ENCODE assay signal across 17 cellular contexts in the genomic region with DNA sequence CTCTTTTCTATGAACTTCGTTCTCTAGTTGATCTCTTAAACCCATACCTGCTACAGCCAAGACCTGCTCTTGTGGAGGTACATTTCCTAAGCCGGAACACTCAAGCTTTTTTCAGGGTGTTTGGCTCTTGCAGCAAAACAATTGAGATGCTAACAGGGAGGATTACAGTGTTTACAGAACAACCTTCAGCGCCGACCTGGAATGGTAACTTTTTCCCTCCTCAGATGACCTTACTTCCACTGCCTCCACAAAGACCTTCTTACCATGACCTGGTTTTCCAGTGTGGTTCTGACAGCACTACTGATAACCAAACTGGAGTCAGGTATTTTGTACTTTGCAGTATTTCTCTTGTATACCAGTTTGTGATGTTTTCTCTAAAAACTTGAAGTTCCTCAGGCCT. TPM values are rescaled to one million over a fixed set of nuclear protein-coding genes. Genes with fewer than 3 reads are reported as not detected.
DNase-seq lines count a peak whose midpoint lies in the region; ATAC-seq and TF ChIP-seq lines count a peak whose summit lies in the region.
"Had no signal": no experiment of that assay in that cellular context is flagged by ENCODE, and none has a peak within 500 bp of the region (broad histone marks: within the 10 kb centered on the region; RNA-seq: fewer than 3 reads in every experiment).

No MANE protein-coding gene starts in this region.

- CTCF ChIA-PET in activated CD4-positive, alpha-beta memory T cell treated with anti-CD3 and anti-CD28 coated beads for 36 hours (lab: Charles Lee), result no interaction called here

- H3K4me1 ChIP-seq in cardiac muscle cell (ENCODE audit: low read depth) (peaks cover 24% of the 10 kb centered on the region), mesodermal cell (ENCODE audit: control insufficient read depth, insufficient read depth, low read length, poor library complexity, severe bottlenecking) (peaks cover 3% of the 10 kb centered on the region), upper lobe of right lung (peaks cover 13% of the 10 kb centered on the region)

- H3K9me3 ChIP-seq in cardiac muscle cell (ENCODE audit: low read depth) (no peaks in the 10 kb centered on the region), mesodermal cell (ENCODE audit: control insufficient read depth, low read length) (no peaks in the 10 kb centered on the region), upper lobe of right lung (no peaks in the 10 kb centered on the region)
- H3K9me3 ChIP-seq: neutrophil had no signal

- ATAC-seq in left cardiac atrium (no peak), upper lobe of right lung (peak; percentile 17), GM19351 (IDR thresholded peaks at IDR 0.05; ENCODE audit: unreplicated experiment) (no peak)
- ATAC-seq: activated CD8-positive, alpha-beta memory T cell treated with anti-CD3 and anti-CD28 coated beads, Interleukin-2, amount 10 ng/mL, durations not matched to agents 7 days and 5 days had no signal

- intact Hi-C loops in left cardiac atrium (cut with DNase I) (no loop called here), dorsolateral prefrontal cortex (cut with DNase I) (no loop called here), upper lobe of right lung (cut with DNase I) (loop anchor here (10.0 kb wide), 1 partner anchor 49 kb away; no protein-coding TSS in a partner anchor)
- intact Hi-C loops in activated CD4-positive, alpha-beta memory T cell treated with anti-CD3 and anti-CD28 coated beads for 36 hours (cut with micrococcal nuclease), result no loop called here

- H3K4me1 Mint-ChIP-seq in activated CD4-positive, alpha-beta memory T cell treated with anti-CD3 and anti-CD28 coated beads for 36 hours (ENCODE audit: low read depth), result peaks cover 31% of the 10 kb centered on the region

- H3K27me3 ChIP-seq in cardiac muscle cell (no peaks in the 10 kb centered on the region), dorsolateral prefrontal cortex (no peaks in the 10 kb centered on the region), upper lobe of right lung (no peaks in the 10 kb centered on the region)
- H3K27me3 ChIP-seq: neutrophil had no signal

- H3K36me3 ChIP-seq in cardiac muscle cell (peaks cover 13% of the 10 kb centered on the region), mesodermal cell (ENCODE audit: control insufficient read depth, insufficient read depth, low read length) (peaks cover 54% of the 10 kb centered on the region), upper lobe of right lung (peaks cover 44% of the 10 kb centered on the region)

- no peaks in the 10 kb centered on the region for H3K27me3 Mint-ChIP-seq in activated CD4-positive, alpha-beta memory T cell treated with anti-CD3 and anti-CD28 coated beads for 36 hours
- H3K27me3 Mint-ChIP-seq: activated CD8-positive, alpha-beta memory T cell treated with anti-CD3 and anti-CD28 coated beads, Interleukin-2, amount 10 ng/mL, durations not matched to agents 7 days and 5 days; activated naive CD8-positive, alpha-beta T cell treated with anti-CD3 and anti-CD28 coated beads, Interleukin-2, amount 10 ng/mL, durations not matched to agents 7 days and 5 days had no signal

- TF ChIP-seq CTCF in cardiac muscle cell (IDR thresholded peaks at IDR 0.05; ENCODE audit: low read depth, low read length), result no peak
- TF ChIP-seq CTCF in dorsolateral prefrontal cortex (IDR thresholded peaks at IDR 0.05 in 54 of 56, conservative IDR thresholded peaks at IDR 0.05 in 2 of 56; ENCODE audit: low read depth in 1 of 56, partially characterized antibody in 56 of 56), result no peak
- TF ChIP-seq CTCF in upper lobe of right lung (IDR thresholded peaks at IDR 0.05), result no peak

- H3K4me3 ChIP-seq in cardiac muscle cell, result no peak overlapping the region
- H3K4me3 ChIP-seq in dorsolateral prefrontal cortex, result peak overlapping the region in 1 of 59 donors; percentile 6
- no peak overlapping the region for H3K4me3 ChIP-seq in mesodermal cell (ENCODE audit: extremely low read depth, insufficient read depth, low read length, poor library complexity, severe bottlenecking)
- no peak overlapping the region for H3K4me3 ChIP-seq in upper lobe of right lung

- DNase-seq in cardiac muscle cell (ENCODE audit: low read depth in 1 of 2, low spot score in 1 of 2), result no peak
- no peak for DNase-seq in left cardiac atrium
- no peak for DNase-seq in dorsolateral prefrontal cortex
- DNase-seq in upper lobe of right lung, result no peak
- no peak for DNase-seq in glomerular visceral epithelial cell (ENCODE audit: extremely low spot score)
- DNase-seq in activated CD4-positive, alpha-beta memory T cell treated with anti-CD3 and anti-CD28 coated beads for 36 hours, result no peak
- DNase-seq: activated CD8-positive, alpha-beta memory T cell treated with anti-CD3 and anti-CD28 coated beads, Interleukin-2, amount 10 ng/mL, durations not matched to agents 7 days and 5 days; activated naive CD8-positive, alpha-beta T cell treated with anti-CD3 and anti-CD28 coated beads, Interleukin-2, amount 10 ng/mL, durations not matched to agents 7 days and 5 days; cortex of kidney; NCI-H1694 treated with DMSO at 0.1 percent for 48 hours; NCI-H748 treated with DMSO at 0.1 percent for 48 hours; stimulated activated CD4-positive, alpha-beta T cell treated with anti-CD3 and anti-CD28 coated beads, Interleukin-12 subunit alpha, Interleukin-12 subunit beta, amount 100 ng/mL, for 4 hours had no signal

- H3K9me3 Mint-ChIP-seq in activated CD4-positive, alpha-beta memory T cell treated with anti-CD3 and anti-CD28 coated beads for 36 hours, result no peaks in the 10 kb centered on the region

- H3K36me3 Mint-ChIP-seq in activated CD4-positive, alpha-beta memory T cell treated with anti-CD3 and anti-CD28 coated beads for 36 hours, result peaks cover 56% of the 10 kb centered on the region

- H3K27ac ChIP-seq in cardiac muscle cell (peak overlapping the region; percentile 60), dorsolateral prefrontal cortex (peak overlapping the region in 42 of 59 donors; percentile 1 to 94 (median 46)), mesodermal cell (ENCODE audit: low read depth, low read length, severe bottlenecking) (peak overlapping the region; percentile 43), upper lobe of right lung (no peak overlapping the region)
- H3K27ac ChIP-seq: KMS-11, neutrophil had no signal

- WGBS in mesodermal cell (ENCODE audit: insufficient coverage in 2 of 2), 2 experiments, result 20 to 47% methylated on average over 1 to 3 of the region's 4 CpGs

- H3K4me3 Mint-ChIP-seq in activated CD4-positive, alpha-beta memory T cell treated with anti-CD3 and anti-CD28 coated beads for 36 hours, result no peak overlapping the region
- H3K4me3 Mint-ChIP-seq: activated CD8-positive, alpha-beta memory T cell treated with anti-CD3 and anti-CD28 coated beads, Interleukin-2, amount 10 ng/mL, durations not matched to agents 7 days and 5 days; activated naive CD8-positive, alpha-beta T cell treated with anti-CD3 and anti-CD28 coated beads, Interleukin-2, amount 10 ng/mL, durations not matched to agents 7 days and 5 days had no signal

- POLR2A ChIA-PET in activated CD4-positive, alpha-beta memory T cell treated with anti-CD3 and anti-CD28 coated beads for 36 hours (lab: Charles Lee), result no interaction called here

- no peak overlapping the region for H3K27ac Mint-ChIP-seq in activated CD4-positive, alpha-beta memory T cell treated with anti-CD3 and anti-CD28 coated beads for 36 hours
- H3K27ac Mint-ChIP-seq: activated CD8-positive, alpha-beta memory T cell treated with anti-CD3 and anti-CD28 coated beads, Interleukin-2, amount 10 ng/mL, durations not matched to agents 7 days and 5 days; activated naive CD8-positive, alpha-beta T cell treated with anti-CD3 and anti-CD28 coated beads, Interleukin-2, amount 10 ng/mL, durations not matched to agents 7 days and 5 days had no signal

RNA-seq across cellular contexts. Expression of a gene that starts 0.5 kb away (rescaled TPM):
- 0.69 and 1.9 TPM in 2 replicates for total RNA-seq in cardiac muscle cell
- 0.31 TPM in 1 of 2 replicates, not detected in the other for polyA plus RNA-seq in cardiac muscle cell
- under 1 TPM in 1 of 2 donors, not detected in 1; 0.55 TPM for total RNA-seq in left cardiac atrium
- total RNA-seq in dorsolateral prefrontal cortex, result 1 to 10 TPM in 20 of 120 experiments, under 1 TPM in 48, not detected in 52; 0.32 to 3.0 (median 0.76) TPM
- polyA plus RNA-seq in mesodermal cell (2013, experiment 1 of 2), result 0.70 TPM
- polyA plus RNA-seq in mesodermal cell (2013, experiment 2 of 2), result 0.66 TPM
- 1.5 TPM for total RNA-seq in upper lobe of right lung
- not detected for total RNA-seq in activated CD4-positive, alpha-beta memory T cell treated with anti-CD3 and anti-CD28 coated beads for 36 hours
- total RNA-seq: kidney epithelial cell had no signal

RNA-seq across cellular contexts. Expression of a gene that starts 18.9 kb away (rescaled TPM):
- total RNA-seq in cardiac muscle cell, result 13.7 and 18.4 TPM in 2 replicates
- polyA plus RNA-seq in cardiac muscle cell, result 19.1 and 27.6 TPM in 2 replicates
- 10 to 100 TPM; 19.5 to 19.6 TPM for total RNA-seq in left cardiac atrium
- 10 to 100 TPM; 17.3 to 34.5 (median 23.6) TPM for total RNA-seq in dorsolateral prefrontal cortex
- polyA plus RNA-seq in mesodermal cell (2013, experiment 1 of 2), result 37.4 TPM
- polyA plus RNA-seq in mesodermal cell (2013, experiment 2 of 2), result 35.8 TPM
- total RNA-seq in upper lobe of right lung, result 29.5 TPM
- total RNA-seq in activated CD4-positive, alpha-beta memory T cell treated with anti-CD3 and anti-CD28 coated beads for 36 hours, result 10 to 100 TPM in 1 of 2 experiments, 1 to 10 TPM in 1; 9.8 to 11.6 TPM
